ENCODE assay signal across 8 cellular contexts in the genomic region with DNA sequence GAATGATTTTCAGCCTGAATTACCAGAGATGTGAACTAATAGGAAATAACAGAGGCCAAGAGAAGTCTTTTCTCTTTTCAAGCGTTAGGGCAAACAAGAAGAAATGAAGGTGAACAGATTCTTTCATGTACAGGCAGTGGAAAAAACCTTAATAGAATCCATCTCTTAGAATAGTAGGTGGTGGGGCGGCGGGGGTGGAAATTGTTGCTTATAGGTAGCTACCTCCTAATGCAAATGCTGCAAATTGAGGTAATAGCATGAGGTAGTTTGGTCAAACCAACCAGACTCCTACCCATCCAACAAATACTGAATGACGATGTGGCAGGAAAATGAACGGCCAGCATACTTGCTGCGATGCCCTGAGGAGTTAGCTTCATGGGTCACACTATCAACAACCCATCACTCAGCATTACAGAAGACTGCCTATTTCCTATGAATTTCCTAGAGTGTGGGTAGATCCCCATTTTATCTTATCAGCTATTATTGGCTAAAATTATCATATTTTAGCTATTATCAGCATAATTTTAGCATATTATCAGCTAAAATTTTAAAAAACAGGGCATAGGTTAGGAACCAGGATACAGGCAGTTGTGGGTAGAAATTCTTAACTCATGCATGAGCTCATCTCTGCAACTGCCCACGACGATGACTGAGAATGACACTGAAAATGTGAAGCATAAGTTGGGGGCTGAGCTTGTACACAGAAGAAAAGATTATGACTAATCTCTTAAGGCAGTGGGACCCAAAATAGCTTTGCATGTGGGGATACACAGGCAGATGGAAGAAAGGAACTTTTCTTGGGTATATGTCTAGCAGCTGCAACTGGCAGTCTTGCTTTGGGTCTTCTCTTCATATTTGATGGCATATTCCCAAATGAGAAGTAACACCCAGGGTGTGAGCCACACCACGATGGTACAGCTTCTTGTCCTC.
DNase-seq lines count a peak whose midpoint lies in the region; ATAC-seq, FAIRE-seq and TF ChIP-seq lines count a peak whose summit lies in the region.
"Had no signal": no experiment of that assay in that cellular context is flagged by ENCODE, and none has a peak within 500 bp of the region (broad histone marks: within the 10 kb centered on the region; RNA-seq: fewer than 3 reads in every experiment).

No MANE protein-coding gene starts in this region.

- no peaks in the 10 kb centered on the region for H3K9me3 Mint-ChIP-seq in activated CD8-positive, alpha-beta T cell treated with anti-CD3 and anti-CD28 coated beads for 36 hours
- H3K9me3 Mint-ChIP-seq in CD4-positive, alpha-beta memory T cell = no peaks in the 10 kb centered on the region
- H3K9me3 Mint-ChIP-seq: memory B cell had no signal

- DNase-seq in activated CD8-positive, alpha-beta T cell treated with anti-CD3 and anti-CD28 coated beads for 36 hours = peak; percentile 83
- DNase-seq in prostate gland (ENCODE audit: low spot score) = no peak
- no peak for DNase-seq in CD4-positive, alpha-beta memory T cell
- DNase-seq in effector CD4-positive, alpha-beta T cell = no peak
- DNase-seq in D721Med (ENCODE audit: insufficient read length, low spot score) = no peak

- no peaks in the 10 kb centered on the region for H3K36me3 ChIP-seq in prostate gland
- H3K36me3 ChIP-seq in CD4-positive, alpha-beta memory T cell (ENCODE audit: insufficient read depth, low read length) = peaks cover 58% of the 10 kb centered on the region

- no peak overlapping the region for H3K4me3 Mint-ChIP-seq in activated CD8-positive, alpha-beta T cell treated with anti-CD3 and anti-CD28 coated beads for 36 hours
- no peak overlapping the region for H3K4me3 Mint-ChIP-seq in CD4-positive, alpha-beta memory T cell
- H3K4me3 Mint-ChIP-seq: memory B cell had no signal

- H3K36me3 Mint-ChIP-seq in activated CD8-positive, alpha-beta T cell treated with anti-CD3 and anti-CD28 coated beads for 36 hours (ENCODE audit: low read depth) = peaks cover 59% of the 10 kb centered on the region
- H3K36me3 Mint-ChIP-seq in CD4-positive, alpha-beta memory T cell = peaks cover 61 to 65% of the 10 kb centered on the region in 2 donors

- H3K27ac Mint-ChIP-seq in activated CD8-positive, alpha-beta T cell treated with anti-CD3 and anti-CD28 coated beads for 36 hours = peak overlapping the region; percentile 88
- H3K27ac Mint-ChIP-seq in CD4-positive, alpha-beta memory T cell = peak overlapping the region in 1 of 7 donors; percentile 69
- H3K27ac Mint-ChIP-seq: memory B cell had no signal

- H3K4me1 ChIP-seq in prostate gland (replicated peaks) = peaks cover 25% of the 10 kb centered on the region
- no peaks in the 10 kb centered on the region for H3K4me1 ChIP-seq in CD4-positive, alpha-beta memory T cell (ENCODE audit: insufficient read depth, low read length)

- no peaks in the 10 kb centered on the region for H3K27me3 Mint-ChIP-seq in activated CD8-positive, alpha-beta T cell treated with anti-CD3 and anti-CD28 coated beads for 36 hours
- H3K27me3 Mint-ChIP-seq in CD4-positive, alpha-beta memory T cell = no peaks in the 10 kb centered on the region
- H3K27me3 Mint-ChIP-seq: memory B cell had no signal

- intact Hi-C loops in activated CD8-positive, alpha-beta T cell treated with anti-CD3 and anti-CD28 coated beads for 36 hours (cut with micrococcal nuclease) = loop anchor here (10.0 kb wide), 1 partner anchor 87 kb away; no protein-coding TSS in a partner anchor
- intact Hi-C loops in prostate gland (cut with DNase I) = no loop called here
- intact Hi-C loops in CD4-positive, alpha-beta memory T cell (cut with micrococcal nuclease) = loop anchor here (5.0 kb wide), 1 partner anchor 40 kb away; no protein-coding TSS in a partner anchor

- CTCF ChIA-PET in activated CD8-positive, alpha-beta T cell treated with anti-CD3 and anti-CD28 coated beads for 36 hours (lab: Charles Lee) = interaction anchor here (0.6 to 11.8 kb wide), 13 partner anchors 11 to 221 kb away, joined by 3 to 208 read pairs (median 6); no protein-coding TSS in a partner anchor
- CTCF ChIA-PET in CD4-positive, alpha-beta memory T cell (lab: Charles Lee; ENCODE audit: partially characterized antibody) = interaction anchor here (1.2 to 7.9 kb wide), 6 partner anchors 13 to 161 kb away, joined by 3 to 66 read pairs (median 4); no protein-coding TSS in a partner anchor

- no peak overlapping the region for H3K4me3 ChIP-seq in prostate gland
- H3K4me3 ChIP-seq in CD4-positive, alpha-beta memory T cell (ENCODE audit: low read length in 2 of 2) = no peak overlapping the region

- TF ChIP-seq CTCF in activated CD8-positive, alpha-beta T cell treated with anti-CD3 and anti-CD28 coated beads for 36 hours (IDR thresholded peaks at IDR 0.05) = no peak
- TF ChIP-seq CTCF in prostate gland (IDR thresholded peaks at IDR 0.05) (no peak), D721Med (IDR thresholded peaks at IDR 0.05; ENCODE audit: insufficient read depth, missing control alignments) (no peak)

- ATAC-seq in GM18873 (IDR thresholded peaks at IDR 0.05; ENCODE audit: low FRiP score, unreplicated experiment) = peak; percentile 79
- ATAC-seq in HG02798 (IDR thresholded peaks at IDR 0.05; ENCODE audit: poor library complexity, unreplicated experiment) = peak; percentile 78
- peak; percentile 99 for ATAC-seq in activated CD8-positive, alpha-beta T cell treated with anti-CD3 and anti-CD28 coated beads for 36 hours

- peak overlapping the region; percentile 71 to 84 for H3K27ac ChIP-seq in prostate gland
- H3K27ac ChIP-seq in CD4-positive, alpha-beta memory T cell (ENCODE audit: low read depth, low read length) = no peak overlapping the region

- H3K27me3 ChIP-seq in prostate gland (replicated peaks; ENCODE audit: insufficient read depth) = no peaks in the 10 kb centered on the region
- H3K27me3 ChIP-seq in CD4-positive, alpha-beta memory T cell (ENCODE audit: insufficient read depth, low read length) = no peaks in the 10 kb centered on the region

- H3K4me1 Mint-ChIP-seq in activated CD8-positive, alpha-beta T cell treated with anti-CD3 and anti-CD28 coated beads for 36 hours (ENCODE audit: low read depth) = peaks cover 44% of the 10 kb centered on the region
- peaks cover 0 to 4% (median 2%) of the 10 kb centered on the region in 4 donors for H3K4me1 Mint-ChIP-seq in CD4-positive, alpha-beta memory T cell

- no peaks in the 10 kb centered on the region for H3K9me3 ChIP-seq in prostate gland
- H3K9me3 ChIP-seq in CD4-positive, alpha-beta memory T cell (ENCODE audit: control insufficient read depth in 1 of 2, low read length in 2 of 2) = no peaks in the 10 kb centered on the region

- TF ChIP-seq POLR2A in prostate gland (IDR thresholded peaks at IDR 0.05) = no peak

- POLR2A ChIA-PET in activated CD8-positive, alpha-beta T cell treated with anti-CD3 and anti-CD28 coated beads for 36 hours (lab: Charles Lee) = interaction anchor here (0.7 to 2.8 kb wide), 8 partner anchors 14 to 1163 kb away, joined by 3 to 11 read pairs (median 4); partner anchors contain the start of genes LRR1 and SAV1
- POLR2A ChIA-PET in CD4-positive, alpha-beta memory T cell (lab: Charles Lee; ENCODE audit: partially characterized antibody) = no interaction called here

- no peak for FAIRE-seq in D721Med (lab: Jason Lieb, UNC)

- WGBS in prostate gland = 91% methylated on average over 9 of the region's 9 CpGs
